ENCODE assay signal across 8 cellular contexts in the genomic region with DNA sequence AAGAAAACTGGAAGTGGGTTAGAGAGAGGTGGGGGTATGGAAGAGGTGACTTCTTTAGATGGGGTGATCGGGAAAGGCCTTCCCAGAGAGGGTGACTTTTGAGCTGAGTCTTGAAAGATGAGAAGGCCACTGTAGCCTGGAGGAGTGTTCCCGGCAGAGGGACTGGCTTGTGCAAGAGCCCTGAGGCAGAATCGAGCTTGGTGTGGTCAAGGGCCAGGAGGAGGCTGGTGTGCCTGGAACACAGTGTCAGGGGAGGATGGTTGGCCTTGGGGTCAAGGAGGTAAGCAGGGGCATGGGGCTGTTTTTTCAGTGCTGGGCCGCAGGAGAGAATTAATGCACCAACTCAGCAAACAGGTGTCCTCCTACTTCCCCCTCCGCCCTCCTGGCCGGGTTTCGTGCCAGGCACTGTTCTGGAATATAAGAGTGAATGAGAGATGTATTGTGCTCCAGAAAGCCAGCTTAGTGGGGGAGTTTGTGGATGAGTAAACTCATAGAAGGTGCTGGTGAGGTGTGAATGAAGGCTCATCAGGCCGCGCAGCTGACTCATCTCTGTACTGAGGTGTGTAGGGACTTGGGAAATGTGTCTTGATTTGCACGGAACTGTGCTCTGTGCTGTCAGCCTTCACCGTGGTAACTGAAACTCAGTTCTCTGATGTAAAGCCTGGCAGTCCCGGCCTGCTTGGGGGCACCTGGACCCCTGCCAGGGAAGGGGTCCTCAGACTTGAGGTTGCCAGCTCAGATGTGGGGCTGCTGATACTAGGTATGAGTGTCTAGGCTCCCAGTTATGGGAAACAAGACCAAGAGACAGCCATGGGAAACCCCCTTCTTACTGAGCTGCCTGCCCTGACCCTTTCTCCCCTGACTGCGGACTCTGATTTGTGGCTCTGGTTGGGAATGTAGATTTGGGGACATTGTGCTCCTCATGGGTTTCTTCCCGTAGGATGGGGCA. TPM values are rescaled to one million over a fixed set of nuclear protein-coding genes. Genes with fewer than 3 reads are reported as not detected.
A peak's percentile ranks its signal among the peaks of the same experiment; 100 is the strongest.
DNase-seq lines count a peak whose midpoint lies in the region; ATAC-seq and TF ChIP-seq lines count a peak whose summit lies in the region.

No MANE protein-coding gene starts in this region.

- no peak for TF ChIP-seq CTCF in glutamatergic neuron (IDR thresholded peaks at IDR 0.05; ENCODE audit: partially characterized antibody, unreplicated experiment)

- H3K4me3 ChIP-seq in HAP-1: no peak overlapping the region

- peaks cover 70% of the 10 kb centered on the region for H3K4me1 Mint-ChIP-seq in glutamatergic neuron (ENCODE audit: low read depth, unreplicated experiment)

- H3K9me3 Mint-ChIP-seq in glutamatergic neuron (ENCODE audit: unreplicated experiment): peaks cover 14% of the 10 kb centered on the region

- H3K36me3 Mint-ChIP-seq in glutamatergic neuron (ENCODE audit: unreplicated experiment): no peaks in the 10 kb centered on the region

- peaks cover 5% of the 10 kb centered on the region for H3K4me1 ChIP-seq in HAP-1

- no peaks in the 10 kb centered on the region for H3K36me3 ChIP-seq in HAP-1 (replicated peaks)

- peak overlapping the region; percentile 63 for H3K4me3 Mint-ChIP-seq in glutamatergic neuron (ENCODE audit: unreplicated experiment)

- ATAC-seq in GM19372 (IDR thresholded peaks at IDR 0.05; ENCODE audit: low read depth, unreplicated experiment) (peak; percentile 66), HG03342 (IDR thresholded peaks at IDR 0.05; ENCODE audit: unreplicated experiment) (peak; percentile 68)
- ATAC-seq in stimulated activated naive CD8-positive, alpha-beta T cell treated with anti-CD3 and anti-CD28 coated beads, Interleukin-15, Interleukin-2, amounts not matched to agents 100 U/mL and 50 U/mL, for 24 hours: peak; percentile 71

- H3K9me3 ChIP-seq in HAP-1: no peaks in the 10 kb centered on the region

- H3K27ac Mint-ChIP-seq in glutamatergic neuron (ENCODE audit: unreplicated experiment): peak overlapping the region; percentile 81

- H3K27me3 Mint-ChIP-seq in glutamatergic neuron (ENCODE audit: unreplicated experiment): peaks cover 20% of the 10 kb centered on the region

- DNase-seq in activated CD8-positive, alpha-beta memory T cell treated with anti-CD3 and anti-CD28 coated beads for 4 hours (ENCODE audit: low read depth in 2 of 2): peak; percentile 50 to 66
- DNase-seq in glutamatergic neuron (no peak), NCI-H1105 treated with DMSO at 0.1 percent for 48 hours (lab: John Stamatoyannopoulos, UW) (no peak), NCI-H2196 treated with DMSO at 0.1 percent for 48 hours (lab: John Stamatoyannopoulos, UW; ENCODE audit: unreplicated experiment) (no peak), HAP-1 (ENCODE audit: low spot score in 2 of 2) (no peak)
- DNase-seq in stimulated activated naive CD8-positive, alpha-beta T cell treated with anti-CD3 and anti-CD28 coated beads, Interleukin-15, Interleukin-2, amounts not matched to agents 100 U/mL and 50 U/mL, for 24 hours: peak; percentile 87

- in situ Hi-C loops in HAP-1 (cut with MboI; ENCODE audit: low sequenced_read_pairs): loop anchor here (25.0 kb wide), 1 partner anchor 234 kb away; no protein-coding TSS in a partner anchor

- H3K27me3 ChIP-seq in HAP-1 (ENCODE audit: low read depth): no peaks in the 10 kb centered on the region

RNA-seq across cellular contexts. Expression of a gene that starts 15.3 kb away (rescaled TPM):
- total RNA-seq in glutamatergic neuron (ENCODE audit: unreplicated experiment): 203 TPM

Comparison
In these comparisons a context has a peak if more than half of its experiments do, and no peak if none do; other contexts are left out.
1. DNase-seq: peak in activated CD8-positive, alpha-beta memory T cell treated with anti-CD3 and anti-CD28 coated beads for 4 hours (2 of 2) and stimulated activated naive CD8-positive, alpha-beta T cell treated with anti-CD3 and anti-CD28 coated beads, Interleukin-15, Interleukin-2, amounts not matched to agents 100 U/mL and 50 U/mL, for 24 hours (single experiment); none in glutamatergic neuron (single experiment), NCI-H1105 treated with DMSO at 0.1 percent for 48 hours (single experiment), NCI-H2196 treated with DMSO at 0.1 percent for 48 hours (single experiment) and HAP-1 (0 of 2).
2. Peak in every context shown above with its lines, with median percentiles within 50 percentile points of each other: ATAC-seq.